ENCODE assay signal across 26 cellular contexts in genomic region chr4:119011607-119011988, GRCh38.
A peak's percentile ranks its signal among the peaks of the same experiment; 100 is the strongest.
DNase-seq lines count a peak whose midpoint lies in the region; ATAC-seq and TF ChIP-seq lines count a peak whose summit lies in the region.
"Had no signal": no experiment of that assay in that cellular context is flagged by ENCODE, and none has a peak within 500 bp of the region (broad histone marks: within the 10 kb centered on the region; RNA-seq: fewer than 3 reads in every experiment).

No MANE protein-coding gene starts in this region.

- 89 to 98% (median 95%) methylated on average over 1 of the region's 1 CpG for WGBS in stomach, 5 donors

- H3K4me3 Mint-ChIP-seq in osteocyte (ENCODE audit: unreplicated experiment) = no peak overlapping the region
- H3K4me3 Mint-ChIP-seq: B cell, IgD-negative memory B cell had no signal

- H3K27me3 ChIP-seq in left ventricle myocardium inferior (ENCODE audit: low read depth) (no peaks in the 10 kb centered on the region), muscle layer of duodenum (ENCODE audit: low read depth, low read length) (no peaks in the 10 kb centered on the region), stomach (no peaks in the 10 kb centered on the region)
- H3K27me3 ChIP-seq: MG63 had no signal

- H3K36me3 Mint-ChIP-seq in osteocyte (ENCODE audit: unreplicated experiment) = no peaks in the 10 kb centered on the region

- H3K9me3 ChIP-seq in left ventricle myocardium inferior (replicated peaks) (no peaks in the 10 kb centered on the region), muscle layer of duodenum (ENCODE audit: control insufficient read depth in 1 of 2, low read length in 2 of 2) (no peaks in the 10 kb centered on the region), stomach (no peaks in the 10 kb centered on the region)
- H3K9me3 ChIP-seq: HAP-1, MG63 had no signal

- H3K9me3 Mint-ChIP-seq in osteocyte (ENCODE audit: unreplicated experiment) = no peaks in the 10 kb centered on the region

- intact Hi-C loops in left ventricle myocardium inferior (cut with micrococcal nuclease) (no loop called here), Right ventricle myocardium inferior (cut with DNase I) (no loop called here), stomach (cut with DNase I; ENCODE audit: low total_unique reads) (no loop called here)

- ATAC-seq in Right ventricle myocardium inferior = no peak
- ATAC-seq in GM19455 (IDR thresholded peaks at IDR 0.05; ENCODE audit: unreplicated experiment) = no peak
- no peak for ATAC-seq in GM21825 (IDR thresholded peaks at IDR 0.05; ENCODE audit: unreplicated experiment)
- ATAC-seq: PC-3 had no signal

- H3K4me1 ChIP-seq in left ventricle myocardium inferior = peaks cover 70% of the 10 kb centered on the region
- H3K4me1 ChIP-seq in muscle layer of duodenum (ENCODE audit: control insufficient read depth in 1 of 2, insufficient read depth in 2 of 2, low read length in 2 of 2) = peaks cover 0 to 6% of the 10 kb centered on the region in 2 donors
- peaks cover 0 to 21% (median 0%) of the 10 kb centered on the region in 4 donors for H3K4me1 ChIP-seq in stomach
- H3K4me1 ChIP-seq: HAP-1 had no signal

- TF ChIP-seq CTCF in left ventricle myocardium inferior (IDR thresholded peaks at IDR 0.05; ENCODE audit: borderline replicate concordance) (no peak), stomach (IDR thresholded peaks at IDR 0.05) (no peak), osteocyte (IDR thresholded peaks at IDR 0.05) (no peak)

- peaks cover 7% of the 10 kb centered on the region for H3K4me1 Mint-ChIP-seq in osteocyte (ENCODE audit: unreplicated experiment)
- H3K4me1 Mint-ChIP-seq: B cell, IgD-negative memory B cell had no signal

- H3K27ac Mint-ChIP-seq in osteocyte (ENCODE audit: unreplicated experiment) = no peak overlapping the region
- H3K27ac Mint-ChIP-seq: B cell, IgD-negative memory B cell had no signal

- no peaks in the 10 kb centered on the region for H3K36me3 ChIP-seq in left ventricle myocardium inferior
- no peaks in the 10 kb centered on the region for H3K36me3 ChIP-seq in muscle layer of duodenum (ENCODE audit: control insufficient read depth in 1 of 2, insufficient read depth in 2 of 2, low read length in 2 of 2)
- no peaks in the 10 kb centered on the region for H3K36me3 ChIP-seq in stomach
- H3K36me3 ChIP-seq: HAP-1, MG63 had no signal

- H3K27me3 Mint-ChIP-seq in osteocyte (ENCODE audit: unreplicated experiment) = no peaks in the 10 kb centered on the region

- H3K27ac ChIP-seq in left ventricle myocardium inferior (replicated peaks) (peak overlapping the region; percentile 71), muscle layer of duodenum (ENCODE audit: low read length) (peak overlapping the region; percentile 65), stomach (peak overlapping the region in 4 of 5 donors; percentile 61 to 83 (median 66))
- H3K27ac ChIP-seq: GM23248, HL-60 had no signal

- TF ChIP-seq EP300 in stomach (IDR thresholded peaks at IDR 0.05) = no peak

- no peak for TF ChIP-seq POLR2A in stomach (IDR thresholded peaks at IDR 0.05)

- H3K4me3 ChIP-seq in left ventricle myocardium inferior = no peak overlapping the region
- H3K4me3 ChIP-seq in muscle layer of duodenum (ENCODE audit: low read depth in 1 of 2, low read length in 2 of 2) = no peak overlapping the region
- no peak overlapping the region for H3K4me3 ChIP-seq in stomach
- H3K4me3 ChIP-seq: GM23248, HAP-1, MG63 had no signal

- DNase-seq in left ventricle myocardium inferior (no peak), Right ventricle myocardium inferior (ENCODE audit: missing footprints) (no peak), stomach (no peak), anterior cingulate cortex (lab: John Stamatoyannopoulos, UW) (no peak), osteocyte (ENCODE audit: extremely low spot score, unreplicated experiment) (no peak)
- DNase-seq: 8988T, DMS 273 treated with DMSO at 0.1 percent for 48 hours, GDM1, GM23248, Karpas-422, NCI-H1048, NCI-H1436, NCI-H1930, NCI-H226, NCI-H524, NCI-H82, PC-3, RPMI8226 had no signal
